Comparison of ENCODE assay signal across 1 cellular context in the genomic region with DNA sequence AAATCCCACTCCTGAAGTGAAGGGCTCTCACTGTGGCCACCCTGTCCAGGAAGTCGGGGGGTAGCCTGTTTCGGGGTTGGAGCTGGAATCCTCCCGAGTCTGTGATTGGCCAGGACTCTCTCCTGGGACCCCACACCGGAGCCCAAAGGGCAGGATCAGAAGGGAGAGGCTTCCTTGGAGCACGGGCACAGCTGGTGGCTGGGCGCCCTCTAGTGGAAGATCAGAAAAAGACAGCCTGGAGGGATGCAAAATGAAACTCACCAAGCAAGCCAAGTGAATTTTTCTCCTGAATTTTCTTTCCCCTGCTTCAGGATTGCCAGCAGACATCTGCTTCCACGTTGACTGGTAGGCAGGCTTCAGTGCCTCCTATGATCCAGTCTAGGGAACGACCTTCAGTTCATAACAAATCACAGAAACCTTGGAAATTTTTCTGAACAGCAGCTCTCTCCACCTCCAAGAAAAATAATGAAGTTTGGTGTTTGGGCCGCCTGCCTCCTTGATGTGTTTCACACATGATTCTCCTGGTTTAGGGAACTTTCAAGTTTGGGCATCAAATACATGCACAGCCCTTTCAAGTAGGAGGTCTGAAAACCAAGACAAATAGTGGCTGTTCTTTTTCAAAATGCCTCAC.
TF ChIP-seq lines count a peak whose summit lies in the region.

No MANE protein-coding gene starts in this region.

TF ChIP-seq in GM23338, 12 proteins besides CTCF, POLR2A, EP300 and RAD21 (continued from another document):
- TF ChIP-seq, protein P1, sequence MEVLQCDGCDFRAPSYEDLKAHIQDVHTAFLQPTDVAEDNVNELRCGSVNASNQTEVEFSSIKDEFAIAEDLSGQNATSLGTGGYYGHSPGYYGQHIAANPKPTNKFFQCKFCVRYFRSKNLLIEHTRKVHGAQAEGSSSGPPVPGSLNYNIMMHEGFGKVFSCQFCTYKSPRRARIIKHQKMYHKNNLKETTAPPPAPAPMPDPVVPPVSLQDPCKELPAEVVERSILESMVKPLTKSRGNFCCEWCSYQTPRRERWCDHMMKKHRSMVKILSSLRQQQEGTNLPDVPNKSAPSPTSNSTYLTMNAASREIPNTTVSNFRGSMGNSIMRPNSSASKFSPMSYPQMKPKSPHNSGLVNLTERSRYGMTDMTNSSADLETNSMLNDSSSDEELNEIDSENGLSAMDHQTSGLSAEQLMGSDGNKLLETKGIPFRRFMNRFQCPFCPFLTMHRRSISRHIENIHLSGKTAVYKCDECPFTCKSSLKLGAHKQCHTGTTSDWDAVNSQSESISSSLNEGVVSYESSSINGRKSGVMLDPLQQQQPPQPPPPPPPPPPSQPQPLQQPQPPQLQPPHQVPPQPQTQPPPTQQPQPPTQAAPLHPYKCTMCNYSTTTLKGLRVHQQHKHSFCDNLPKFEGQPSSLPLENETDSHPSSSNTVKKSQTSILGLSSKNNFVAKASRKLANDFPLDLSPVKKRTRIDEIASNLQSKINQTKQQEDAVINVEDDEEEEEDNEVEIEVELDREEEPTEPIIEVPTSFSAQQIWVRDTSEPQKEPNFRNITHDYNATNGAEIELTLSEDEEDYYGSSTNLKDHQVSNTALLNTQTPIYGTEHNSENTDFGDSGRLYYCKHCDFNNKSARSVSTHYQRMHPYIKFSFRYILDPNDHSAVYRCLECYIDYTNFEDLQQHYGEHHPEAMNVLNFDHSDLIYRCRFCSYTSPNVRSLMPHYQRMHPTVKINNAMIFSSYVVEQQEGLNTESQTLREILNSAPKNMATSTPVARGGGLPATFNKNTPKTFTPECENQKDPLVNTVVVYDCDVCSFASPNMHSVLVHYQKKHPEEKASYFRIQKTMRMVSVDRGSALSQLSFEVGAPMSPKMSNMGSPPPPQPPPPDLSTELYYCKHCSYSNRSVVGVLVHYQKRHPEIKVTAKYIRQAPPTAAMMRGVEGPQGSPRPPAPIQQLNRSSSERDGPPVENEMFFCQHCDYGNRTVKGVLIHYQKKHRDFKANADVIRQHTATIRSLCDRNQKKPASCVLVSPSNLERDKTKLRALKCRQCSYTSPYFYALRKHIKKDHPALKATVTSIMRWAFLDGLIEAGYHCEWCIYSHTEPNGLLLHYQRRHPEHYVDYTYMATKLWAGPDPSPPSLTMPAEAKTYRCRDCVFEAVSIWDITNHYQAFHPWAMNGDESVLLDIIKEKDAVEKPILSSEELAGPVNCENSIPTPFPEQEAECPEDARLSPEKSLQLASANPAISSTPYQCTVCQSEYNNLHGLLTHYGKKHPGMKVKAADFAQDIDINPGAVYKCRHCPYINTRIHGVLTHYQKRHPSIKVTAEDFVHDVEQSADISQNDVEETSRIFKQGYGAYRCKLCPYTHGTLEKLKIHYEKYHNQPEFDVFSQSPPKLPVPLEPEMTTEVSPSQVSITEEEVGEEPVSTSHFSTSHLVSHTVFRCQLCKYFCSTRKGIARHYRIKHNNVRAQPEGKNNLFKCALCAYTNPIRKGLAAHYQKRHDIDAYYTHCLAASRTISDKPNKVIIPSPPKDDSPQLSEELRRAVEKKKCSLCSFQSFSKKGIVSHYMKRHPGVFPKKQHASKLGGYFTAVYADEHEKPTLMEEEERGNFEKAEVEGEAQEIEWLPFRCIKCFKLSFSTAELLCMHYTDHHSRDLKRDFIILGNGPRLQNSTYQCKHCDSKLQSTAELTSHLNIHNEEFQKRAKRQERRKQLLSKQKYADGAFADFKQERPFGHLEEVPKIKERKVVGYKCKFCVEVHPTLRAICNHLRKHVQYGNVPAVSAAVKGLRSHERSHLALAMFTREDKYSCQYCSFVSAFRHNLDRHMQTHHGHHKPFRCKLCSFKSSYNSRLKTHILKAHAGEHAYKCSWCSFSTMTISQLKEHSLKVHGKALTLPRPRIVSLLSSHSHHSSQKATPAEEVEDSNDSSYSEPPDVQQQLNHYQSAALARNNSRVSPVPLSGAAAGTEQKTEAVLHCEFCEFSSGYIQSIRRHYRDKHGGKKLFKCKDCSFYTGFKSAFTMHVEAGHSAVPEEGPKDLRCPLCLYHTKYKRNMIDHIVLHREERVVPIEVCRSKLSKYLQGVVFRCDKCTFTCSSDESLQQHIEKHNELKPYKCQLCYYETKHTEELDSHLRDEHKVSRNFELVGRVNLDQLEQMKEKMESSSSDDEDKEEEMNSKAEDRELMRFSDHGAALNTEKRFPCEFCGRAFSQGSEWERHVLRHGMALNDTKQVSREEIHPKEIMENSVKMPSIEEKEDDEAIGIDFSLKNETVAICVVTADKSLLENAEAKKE (CRISPR knock-in tag; IDR thresholded peaks at IDR 0.05), result no peak
- TF ChIP-seq REST (IDR thresholded peaks at IDR 0.05; ENCODE audit: unreplicated experiment) (no peak), ETS1 (IDR thresholded peaks at IDR 0.05) (no peak), EZH2 (IDR thresholded peaks at IDR 0.05; ENCODE audit: low read depth, unreplicated experiment) (no peak), ZNF114 (CRISPR knock-in tag; IDR thresholded peaks at IDR 0.05) (no peak)
